ENCODE assay signal across 2 cellular contexts in genomic region chr22:46636221-46637002, GRCh38.
TF ChIP-seq lines count a peak whose summit lies in the region.

No MANE protein-coding gene starts in this region.

TF ChIP-seq in WTC11, 78 proteins besides CTCF, POLR2A, EP300 and RAD21:
- TF ChIP-seq SMAD4 (CRISPR knock-in tag; IDR thresholded peaks at IDR 0.05) (no peak), TP53 (CRISPR knock-in tag; IDR thresholded peaks at IDR 0.05) (no peak), STAT6 (CRISPR knock-in tag; conservative IDR thresholded peaks at IDR 0.05; ENCODE audit: low read depth) (no peak)
- TF ChIP-seq, protein P1, sequence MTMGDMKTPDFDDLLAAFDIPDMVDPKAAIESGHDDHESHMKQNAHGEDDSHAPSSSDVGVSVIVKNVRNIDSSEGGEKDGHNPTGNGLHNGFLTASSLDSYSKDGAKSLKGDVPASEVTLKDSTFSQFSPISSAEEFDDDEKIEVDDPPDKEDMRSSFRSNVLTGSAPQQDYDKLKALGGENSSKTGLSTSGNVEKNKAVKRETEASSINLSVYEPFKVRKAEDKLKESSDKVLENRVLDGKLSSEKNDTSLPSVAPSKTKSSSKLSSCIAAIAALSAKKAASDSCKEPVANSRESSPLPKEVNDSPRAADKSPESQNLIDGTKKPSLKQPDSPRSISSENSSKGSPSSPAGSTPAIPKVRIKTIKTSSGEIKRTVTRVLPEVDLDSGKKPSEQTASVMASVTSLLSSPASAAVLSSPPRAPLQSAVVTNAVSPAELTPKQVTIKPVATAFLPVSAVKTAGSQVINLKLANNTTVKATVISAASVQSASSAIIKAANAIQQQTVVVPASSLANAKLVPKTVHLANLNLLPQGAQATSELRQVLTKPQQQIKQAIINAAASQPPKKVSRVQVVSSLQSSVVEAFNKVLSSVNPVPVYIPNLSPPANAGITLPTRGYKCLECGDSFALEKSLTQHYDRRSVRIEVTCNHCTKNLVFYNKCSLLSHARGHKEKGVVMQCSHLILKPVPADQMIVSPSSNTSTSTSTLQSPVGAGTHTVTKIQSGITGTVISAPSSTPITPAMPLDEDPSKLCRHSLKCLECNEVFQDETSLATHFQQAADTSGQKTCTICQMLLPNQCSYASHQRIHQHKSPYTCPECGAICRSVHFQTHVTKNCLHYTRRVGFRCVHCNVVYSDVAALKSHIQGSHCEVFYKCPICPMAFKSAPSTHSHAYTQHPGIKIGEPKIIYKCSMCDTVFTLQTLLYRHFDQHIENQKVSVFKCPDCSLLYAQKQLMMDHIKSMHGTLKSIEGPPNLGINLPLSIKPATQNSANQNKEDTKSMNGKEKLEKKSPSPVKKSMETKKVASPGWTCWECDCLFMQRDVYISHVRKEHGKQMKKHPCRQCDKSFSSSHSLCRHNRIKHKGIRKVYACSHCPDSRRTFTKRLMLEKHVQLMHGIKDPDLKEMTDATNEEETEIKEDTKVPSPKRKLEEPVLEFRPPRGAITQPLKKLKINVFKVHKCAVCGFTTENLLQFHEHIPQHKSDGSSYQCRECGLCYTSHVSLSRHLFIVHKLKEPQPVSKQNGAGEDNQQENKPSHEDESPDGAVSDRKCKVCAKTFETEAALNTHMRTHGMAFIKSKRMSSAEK (CRISPR knock-in tag; IDR thresholded peaks at IDR 0.05; ENCODE audit: borderline replicate concordance), result no peak
- TF ChIP-seq, protein P2, sequence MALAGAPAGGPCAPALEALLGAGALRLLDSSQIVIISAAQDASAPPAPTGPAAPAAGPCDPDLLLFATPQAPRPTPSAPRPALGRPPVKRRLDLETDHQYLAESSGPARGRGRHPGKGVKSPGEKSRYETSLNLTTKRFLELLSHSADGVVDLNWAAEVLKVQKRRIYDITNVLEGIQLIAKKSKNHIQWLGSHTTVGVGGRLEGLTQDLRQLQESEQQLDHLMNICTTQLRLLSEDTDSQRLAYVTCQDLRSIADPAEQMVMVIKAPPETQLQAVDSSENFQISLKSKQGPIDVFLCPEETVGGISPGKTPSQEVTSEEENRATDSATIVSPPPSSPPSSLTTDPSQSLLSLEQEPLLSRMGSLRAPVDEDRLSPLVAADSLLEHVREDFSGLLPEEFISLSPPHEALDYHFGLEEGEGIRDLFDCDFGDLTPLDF (CRISPR knock-in tag; IDR thresholded peaks at IDR 0.05), result no peak
- TF ChIP-seq, protein P3, sequence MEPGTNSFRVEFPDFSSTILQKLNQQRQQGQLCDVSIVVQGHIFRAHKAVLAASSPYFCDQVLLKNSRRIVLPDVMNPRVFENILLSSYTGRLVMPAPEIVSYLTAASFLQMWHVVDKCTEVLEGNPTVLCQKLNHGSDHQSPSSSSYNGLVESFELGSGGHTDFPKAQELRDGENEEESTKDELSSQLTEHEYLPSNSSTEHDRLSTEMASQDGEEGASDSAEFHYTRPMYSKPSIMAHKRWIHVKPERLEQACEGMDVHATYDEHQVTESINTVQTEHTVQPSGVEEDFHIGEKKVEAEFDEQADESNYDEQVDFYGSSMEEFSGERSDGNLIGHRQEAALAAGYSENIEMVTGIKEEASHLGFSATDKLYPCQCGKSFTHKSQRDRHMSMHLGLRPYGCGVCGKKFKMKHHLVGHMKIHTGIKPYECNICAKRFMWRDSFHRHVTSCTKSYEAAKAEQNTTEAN (CRISPR knock-in tag; IDR thresholded peaks at IDR 0.05), result no peak

TF ChIP-seq in HepG2, 621 proteins besides CTCF, POLR2A, EP300 and RAD21:
- TF ChIP-seq, protein P4, sequence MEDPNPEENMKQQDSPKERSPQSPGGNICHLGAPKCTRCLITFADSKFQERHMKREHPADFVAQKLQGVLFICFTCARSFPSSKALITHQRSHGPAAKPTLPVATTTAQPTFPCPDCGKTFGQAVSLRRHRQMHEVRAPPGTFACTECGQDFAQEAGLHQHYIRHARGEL (CRISPR knock-in tag; IDR thresholded peaks at IDR 0.05), result no peak
- no peak for TF ChIP-seq ZNF33A (CRISPR knock-in tag; IDR thresholded peaks at IDR 0.05; ENCODE audit: borderline replicate concordance)
- TF ChIP-seq ZFP1 (CRISPR knock-in tag; IDR thresholded peaks at IDR 0.05), result no peak
- TF ChIP-seq ZNF282 (IDR thresholded peaks at IDR 0.05; ENCODE audit: partially characterized antibody), result no peak
- TF ChIP-seq MAFK (conservative IDR thresholded peaks at IDR 0.05 in 1 of 2, IDR thresholded peaks at IDR 0.05 in 1 of 2; ENCODE audit: low read length in 2 of 2), result no peak
- TF ChIP-seq ZNF17 (CRISPR knock-in tag; IDR thresholded peaks at IDR 0.05), result no peak
- no peak for TF ChIP-seq CEBPB (IDR thresholded peaks at IDR 0.05; ENCODE audit: borderline replicate concordance, low read depth, low read length)
- TF ChIP-seq NCOR1 (IDR thresholded peaks at IDR 0.05; ENCODE audit: borderline replicate concordance, low read length), result no peak
TF ChIP-seq in HepG2: peak in this region for 0.
